20 cellular contexts compared by ENCODE assay signal in genomic region chr2:79630972-79631551, GRCh38.
"Had no signal": no experiment of that assay in that cellular context is flagged by ENCODE, and none has a peak within 500 bp of the region (broad histone marks: within the 10 kb centered on the region; RNA-seq: fewer than 3 reads in every experiment).

No MANE protein-coding gene starts in this region.

- H3K4me2 ChIP-seq: neural progenitor cell had no signal

- H3K4me3 ChIP-seq: esophagus muscularis mucosa, gastrocnemius medialis, neural progenitor cell, ovary, uterus had no signal

- H3K9me3 ChIP-seq: esophagus muscularis mucosa, gastrocnemius medialis, ovary, uterus had no signal

- H3K36me3 Mint-ChIP-seq: memory B cell, mesothelial cell of epicardium had no signal

- H3K4me3 Mint-ChIP-seq: effector memory CD8-positive, alpha-beta T cell; immature natural killer cell; memory B cell; mesothelial cell of epicardium; natural killer cell treated with Interleukin-12 subunit alpha and Interleukin-12 subunit beta and Interleukin-15 and Interleukin-18, amount 100 ng/mL, for 72 hours; neural progenitor cell had no signal

- FAIRE-seq: keratinocyte, small intestine had no signal

- H3K27ac Mint-ChIP-seq: effector memory CD8-positive, alpha-beta T cell; immature natural killer cell; memory B cell; mesothelial cell of epicardium; natural killer cell treated with Interleukin-12 subunit alpha and Interleukin-12 subunit beta and Interleukin-15 and Interleukin-18, amount 100 ng/mL, for 72 hours; neural progenitor cell had no signal

- H3K4me1 ChIP-seq: esophagus muscularis mucosa, gastrocnemius medialis, neural progenitor cell, uterus had no signal

- H3K4me1 Mint-ChIP-seq: immature natural killer cell, memory B cell, neural progenitor cell had no signal

- H3K27ac ChIP-seq: epithelial cell of prostate, esophagus muscularis mucosa, gastrocnemius medialis, neural progenitor cell, ovary, uterus had no signal

- H3K36me3 ChIP-seq: esophagus muscularis mucosa, gastrocnemius medialis, neural progenitor cell, ovary, uterus had no signal

- ATAC-seq: effector memory CD8-positive, alpha-beta T cell; gastrocnemius medialis; left cardiac atrium; natural killer cell treated with Interleukin-12 subunit alpha and Interleukin-12 subunit beta and Interleukin-15 and Interleukin-18, amount 100 ng/mL, for 72 hours; right cardiac atrium had no signal

- H3K27me3 ChIP-seq: esophagus muscularis mucosa, gastrocnemius medialis, neural progenitor cell, ovary, uterus had no signal

- DNase-seq: effector memory CD8-positive, alpha-beta T cell; gastrocnemius medialis; glutamatergic neuron; immature natural killer cell; left cardiac atrium; nucleus accumbens; ovary; right cardiac atrium; small intestine; stimulated activated CD4-positive, alpha-beta T cell treated with anti-CD3 and anti-CD28 coated beads, Interleukin-2, amount 100 ng/mL, for 48 hours; stimulated activated naive CD4-positive, alpha-beta T cell treated with Interleukin-2 at 50 U/mL for 16 hours; trophoblast cell; uterus had no signal

- H3K9ac ChIP-seq: neural progenitor cell had no signal

- H3K27me3 Mint-ChIP-seq: effector memory CD8-positive, alpha-beta T cell; memory B cell; natural killer cell treated with Interleukin-12 subunit alpha and Interleukin-12 subunit beta and Interleukin-15 and Interleukin-18, amount 100 ng/mL, for 72 hours had no signal

- H2AFZ ChIP-seq: neural progenitor cell had no signal
